1 cellular context compared by ENCODE assay signal in the genomic region with DNA sequence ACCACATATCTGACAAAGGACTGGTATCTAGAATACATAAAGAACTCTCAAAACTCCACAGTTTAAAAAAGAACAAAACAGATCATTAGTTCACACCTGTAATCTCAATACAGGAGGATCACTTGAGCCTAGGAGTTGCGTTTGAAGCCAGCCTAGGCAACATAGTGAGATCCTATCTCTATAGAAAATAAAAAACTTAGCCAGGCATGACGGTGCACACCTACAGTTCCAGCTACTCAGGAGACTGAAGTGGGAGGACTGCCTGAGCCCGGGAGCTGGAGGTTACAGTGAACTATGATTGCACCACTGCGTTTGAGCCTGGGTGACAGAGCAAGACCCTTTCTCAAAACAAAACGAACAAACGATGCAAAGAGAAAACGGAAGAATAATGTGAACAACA.
A peak's percentile ranks its signal among the peaks of the same experiment; 100 is the strongest.
TF ChIP-seq lines count a peak whose summit lies in the region.

No MANE protein-coding gene starts in this region.

TF ChIP-seq in K562, 482 proteins besides CTCF, POLR2A, EP300 and RAD21 (continued from another document):
- TF ChIP-seq AFF4 (CRISPR knock-in tag; IDR thresholded peaks at IDR 0.05) (0 out of 2 replicates have a peak, but pooled peaks have one; percentile 41), RAD51 (IDR thresholded peaks at IDR 0.05; ENCODE audit: borderline replicate concordance, low read depth) (no peak), XRCC5 (IDR thresholded peaks at IDR 0.05; ENCODE audit: low read depth, low read length) (no peak), KLF16 (IDR thresholded peaks at IDR 0.05) (no peak), LCOR (CRISPR knock-in tag; IDR thresholded peaks at IDR 0.05) (0 out of 2 replicates have a peak, but pooled peaks have one; percentile 31), PTTG1 (tag; IDR thresholded peaks at IDR 0.05; ENCODE audit: low read depth) (no peak), NONO (IDR thresholded peaks at IDR 0.05; ENCODE audit: low read depth in 2 of 2, low read length in 1 of 2) (0 out of 4 replicates have a peak, but pooled peaks of 1 of the 2 experiments have one; percentile 5), JUND (IDR thresholded peaks at IDR 0.05; ENCODE audit: borderline replicate concordance, low read depth, low read length) (0 out of 2 replicates have a peak, but pooled peaks have one; percentile 9), JUND (tag; IDR thresholded peaks at IDR 0.05; ENCODE audit: borderline replicate concordance, low read depth, low read length) (no peak), SNIP1 (IDR thresholded peaks at IDR 0.05; ENCODE audit: low read depth) (no peak), DPF2 (IDR thresholded peaks at IDR 0.05) (peak; percentile 58; the same call in 1 of the 2 replicates), ZBTB1 (CRISPR knock-in tag; IDR thresholded peaks at IDR 0.05; ENCODE audit: borderline replicate concordance, low read depth) (0 out of 2 replicates have a peak, but pooled peaks have one; percentile 21), NEUROD1 (IDR thresholded peaks at IDR 0.05; ENCODE audit: borderline replicate concordance, low read depth, low read length, partially characterized antibody) (no peak), MAFG (tag; conservative IDR thresholded peaks at IDR 0.05) (0 out of 2 replicates have a peak, but pooled peaks have one; percentile 39), CAMTA2 (CRISPR knock-in tag; conservative IDR thresholded peaks at IDR 0.05) (no peak), ZFPM2 (CRISPR knock-in tag; IDR thresholded peaks at IDR 0.05) (no peak)
- TF ChIP-seq, protein P1, sequence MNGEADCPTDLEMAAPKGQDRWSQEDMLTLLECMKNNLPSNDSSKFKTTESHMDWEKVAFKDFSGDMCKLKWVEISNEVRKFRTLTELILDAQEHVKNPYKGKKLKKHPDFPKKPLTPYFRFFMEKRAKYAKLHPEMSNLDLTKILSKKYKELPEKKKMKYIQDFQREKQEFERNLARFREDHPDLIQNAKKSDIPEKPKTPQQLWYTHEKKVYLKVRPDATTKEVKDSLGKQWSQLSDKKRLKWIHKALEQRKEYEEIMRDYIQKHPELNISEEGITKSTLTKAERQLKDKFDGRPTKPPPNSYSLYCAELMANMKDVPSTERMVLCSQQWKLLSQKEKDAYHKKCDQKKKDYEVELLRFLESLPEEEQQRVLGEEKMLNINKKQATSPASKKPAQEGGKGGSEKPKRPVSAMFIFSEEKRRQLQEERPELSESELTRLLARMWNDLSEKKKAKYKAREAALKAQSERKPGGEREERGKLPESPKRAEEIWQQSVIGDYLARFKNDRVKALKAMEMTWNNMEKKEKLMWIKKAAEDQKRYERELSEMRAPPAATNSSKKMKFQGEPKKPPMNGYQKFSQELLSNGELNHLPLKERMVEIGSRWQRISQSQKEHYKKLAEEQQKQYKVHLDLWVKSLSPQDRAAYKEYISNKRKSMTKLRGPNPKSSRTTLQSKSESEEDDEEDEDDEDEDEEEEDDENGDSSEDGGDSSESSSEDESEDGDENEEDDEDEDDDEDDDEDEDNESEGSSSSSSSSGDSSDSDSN (IDR thresholded peaks at IDR 0.05; ENCODE audit: borderline replicate concordance in 1 of 2, low read depth in 2 of 2, low read length in 2 of 2), result 0 out of 4 replicates have a peak, but pooled peaks of 1 of the 2 experiments have one; percentile 19
- TF ChIP-seq, protein P2, sequence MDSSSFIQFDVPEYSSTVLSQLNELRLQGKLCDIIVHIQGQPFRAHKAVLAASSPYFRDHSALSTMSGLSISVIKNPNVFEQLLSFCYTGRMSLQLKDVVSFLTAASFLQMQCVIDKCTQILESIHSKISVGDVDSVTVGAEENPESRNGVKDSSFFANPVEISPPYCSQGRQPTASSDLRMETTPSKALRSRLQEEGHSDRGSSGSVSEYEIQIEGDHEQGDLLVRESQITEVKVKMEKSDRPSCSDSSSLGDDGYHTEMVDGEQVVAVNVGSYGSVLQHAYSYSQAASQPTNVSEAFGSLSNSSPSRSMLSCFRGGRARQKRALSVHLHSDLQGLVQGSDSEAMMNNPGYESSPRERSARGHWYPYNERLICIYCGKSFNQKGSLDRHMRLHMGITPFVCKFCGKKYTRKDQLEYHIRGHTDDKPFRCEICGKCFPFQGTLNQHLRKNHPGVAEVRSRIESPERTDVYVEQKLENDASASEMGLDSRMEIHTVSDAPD (CRISPR knock-in tag; IDR thresholded peaks at IDR 0.05), result no peak
- TF ChIP-seq, protein P3, sequence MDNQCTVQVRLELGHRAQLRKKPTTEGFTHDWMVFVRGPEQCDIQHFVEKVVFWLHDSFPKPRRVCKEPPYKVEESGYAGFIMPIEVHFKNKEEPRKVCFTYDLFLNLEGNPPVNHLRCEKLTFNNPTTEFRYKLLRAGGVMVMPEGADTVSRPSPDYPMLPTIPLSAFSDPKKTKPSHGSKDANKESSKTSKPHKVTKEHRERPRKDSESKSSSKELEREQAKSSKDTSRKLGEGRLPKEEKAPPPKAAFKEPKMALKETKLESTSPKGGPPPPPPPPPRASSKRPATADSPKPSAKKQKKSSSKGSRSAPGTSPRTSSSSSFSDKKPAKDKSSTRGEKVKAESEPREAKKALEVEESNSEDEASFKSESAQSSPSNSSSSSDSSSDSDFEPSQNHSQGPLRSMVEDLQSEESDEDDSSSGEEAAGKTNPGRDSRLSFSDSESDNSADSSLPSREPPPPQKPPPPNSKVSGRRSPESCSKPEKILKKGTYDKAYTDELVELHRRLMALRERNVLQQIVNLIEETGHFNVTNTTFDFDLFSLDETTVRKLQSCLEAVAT (IDR thresholded peaks at IDR 0.05), result no peak
